Comparison of ENCODE assay signal across 8 cellular contexts in genomic region chr7:100132697-100133137, GRCh38. TPM values are rescaled to one million over a fixed set of nuclear protein-coding genes. Genes with fewer than 3 reads are reported as not detected.
A peak's percentile ranks its signal among the peaks of the same experiment; 100 is the strongest.
DNase-seq lines count a peak whose midpoint lies in the region; ATAC-seq and TF ChIP-seq lines count a peak whose summit lies in the region.

No MANE protein-coding gene starts in this region.

- no peaks in the 10 kb centered on the region for H3K9me3 Mint-ChIP-seq in activated T-cell treated with anti-CD3 and anti-CD28 coated beads, Interleukin-2, amount 50 U/mL, for 4 hours

- H3K4me3 ChIP-seq in AG04450 (ENCODE audit: low read depth, low read length) = no peak overlapping the region
- no peak overlapping the region for H3K4me3 ChIP-seq in OCI-LY7 (ENCODE audit: low read depth, low read length, poor library complexity, severe bottlenecking)
- H3K4me3 ChIP-seq in neutrophil (ENCODE audit: low read depth in 1 of 2, low read length in 1 of 2) = no peak overlapping the region

- peaks cover 15% of the 10 kb centered on the region for H3K4me1 Mint-ChIP-seq in activated T-cell treated with anti-CD3 and anti-CD28 coated beads, Interleukin-2, amount 50 U/mL, for 4 hours (ENCODE audit: low read depth)

- H3K27me3 ChIP-seq in AG04450 (ENCODE audit: control insufficient read depth, insufficient read depth, low read length) (no peaks in the 10 kb centered on the region), neutrophil (peaks cover 16% of the 10 kb centered on the region)

- peak overlapping the region; percentile 27; the same call in 1 of the 2 replicates for H3K4me2 ChIP-seq in OCI-LY7 (ENCODE audit: low read length)

- no peak overlapping the region for H3K4me3 Mint-ChIP-seq in activated T-cell treated with anti-CD3 and anti-CD28 coated beads, Interleukin-2, amount 50 U/mL, for 4 hours

- H3K4me1 ChIP-seq in OCI-LY7 (ENCODE audit: insufficient read depth, low read length, poor library complexity, severe bottlenecking) = peaks cover 36% of the 10 kb centered on the region
- peaks cover 17% of the 10 kb centered on the region in 2 experiments for H3K4me1 ChIP-seq in neutrophil (ENCODE audit: control insufficient read depth in 1 of 2, insufficient read depth in 1 of 2, low read depth in 1 of 2, low read length in 1 of 2)

- H3K79me2 ChIP-seq in OCI-LY7 (ENCODE audit: insufficient read depth, low read depth, low read length) = no peaks in the 10 kb centered on the region

- TF ChIP-seq CTCF in AG04450 (IDR thresholded peaks at IDR 0.05; ENCODE audit: low read depth, low read length) (peak; percentile 98), GM13977 (IDR thresholded peaks at IDR 0.05; ENCODE audit: extremely low read depth, insufficient read depth, missing control alignments) (peak; percentile 97), OCI-LY7 (conservative IDR thresholded peaks at IDR 0.05; ENCODE audit: low read length) (peak; percentile 96), neutrophil (IDR thresholded peaks at IDR 0.05) (peak; percentile 96)

- POLR2A ChIA-PET in AG04450 (lab: Yijun Ruan, JAX) (no interaction called here), OCI-LY7 (lab: Charles Lee) (interaction anchor here (0.5 to 1.1 kb wide), 5 partner anchors 31 to 270 kb away, joined by 3 to 9 read pairs (median 3); no protein-coding TSS in a partner anchor)

- in situ Hi-C loops in GM13977 (cut with MboI; ENCODE audit: low pct_unique_long_range_greater_than_20kb, low sequenced_read_pairs, unreplicated experiment) = loop anchor here (10.0 kb wide), 1 partner anchor 212 kb away; no protein-coding TSS in a partner anchor

- 0 out of 2 replicates have a peak overlapping the region, but pooled peaks have one; percentile 1 for H2AFZ ChIP-seq in OCI-LY7 (ENCODE audit: low read length)

- H3K36me3 ChIP-seq in OCI-LY7 (ENCODE audit: insufficient read depth, low read length) (no peaks in the 10 kb centered on the region), neutrophil (no peaks in the 10 kb centered on the region)

- no peaks in the 10 kb centered on the region for H3K9me2 ChIP-seq in OCI-LY7 (ENCODE audit: insufficient read depth, low read length)

- CTCF ChIA-PET in AG04450 (lab: Charles Lee) = interaction anchor here (0.6 to 5.4 kb wide), 31 partner anchors 9 to 317 kb away, joined by 3 to 65 read pairs (median 5); partner anchors contain the start of genes AP4M1, GAL3ST4, LAMTOR4 and PVRIG
- CTCF ChIA-PET in OCI-LY7 (lab: Charles Lee; ENCODE audit: unreplicated experiment) = interaction anchor here (0.5 to 1.2 kb wide), 6 partner anchors 32 to 269 kb away, joined by 3 to 6 read pairs (median 4); partner anchors contain the start of gene MCM7

- H3K9me3 ChIP-seq in AG04450 (ENCODE audit: control insufficient read depth, insufficient read depth, low read length) (no peaks in the 10 kb centered on the region), OCI-LY7 (ENCODE audit: low read length) (no peaks in the 10 kb centered on the region), neutrophil (no peaks in the 10 kb centered on the region)

- peak; percentile 76 to 86 for ATAC-seq in activated T-cell treated with anti-CD3 and anti-CD28 coated beads, Interleukin-2, amount 50 U/mL, for 4 hours

- no peak overlapping the region for H3K27ac ChIP-seq in AG04450 (ENCODE audit: low read depth, low read length)
- no peak overlapping the region for H3K27ac ChIP-seq in OCI-LY7 (ENCODE audit: low read depth, low read length, poor library complexity, severe bottlenecking)
- H3K27ac ChIP-seq in neutrophil = no peak overlapping the region

- H3K36me3 Mint-ChIP-seq in activated T-cell treated with anti-CD3 and anti-CD28 coated beads, Interleukin-2, amount 50 U/mL, for 4 hours (ENCODE audit: insufficient read depth) = no peaks in the 10 kb centered on the region

- DNase-seq in AG04450 (ENCODE audit: low read depth, low spot score) = no peak
- peak; percentile 80 for DNase-seq in GM13977 (ENCODE audit: low spot score)
- peak in 57 of 76 experiments; percentile 7 to 68 (median 41) for DNase-seq in HUDEP-2 (lab: John Stamatoyannopoulos, UW; ENCODE audit: unreplicated experiment in 76 of 76)
- DNase-seq in OCI-LY7 (ENCODE audit: low spot score) = peak; percentile 81
- DNase-seq in activated T-cell treated with anti-CD3 and anti-CD28 coated beads, Interleukin-2, amount 50 U/mL, for 4 hours = peak; percentile 61
- DNase-seq in fibroblast of peridontal ligament (ENCODE audit: extremely low read depth) = peak; percentile 61
- no peak for DNase-seq in foreskin melanocyte

- H4K20me1 ChIP-seq in OCI-LY7 (ENCODE audit: insufficient read depth, low read length) = no peaks in the 10 kb centered on the region

- H3K27me3 Mint-ChIP-seq in activated T-cell treated with anti-CD3 and anti-CD28 coated beads, Interleukin-2, amount 50 U/mL, for 4 hours (ENCODE audit: low read depth) = no peaks in the 10 kb centered on the region

- no TSS peak for BruUV-seq in OCI-LY7 (replicated peaks; lab: Mats Ljungman, UMichigan)

- intact Hi-C loops in OCI-LY7 (cut with micrococcal nuclease; ENCODE audit: unreplicated experiment) = loop anchor here (1.0 to 10.0 kb wide), 4 partner anchors 85 to 275 kb away; no protein-coding TSS in a partner anchor

RNA-seq across cellular contexts. Expression of gene MBLAC1, which starts 6.0 kb away (rescaled TPM):
- polyA plus RNA-seq in AG04450 (2011; rRNA removed) = 0.55 and 0.56 TPM in 2 replicates
- polyA minus RNA-seq in AG04450 (2011; rRNA and poly(A)+ RNA removed) = 0.41 and 0.61 TPM in 2 replicates
- total RNA-seq in OCI-LY7 (2014; rRNA removed; shearing (Covaris generic)) = 4.4 and 4.8 TPM in 2 replicates
- total RNA-seq in OCI-LY7 (2022) = 3.7 and 4.5 TPM in 2 replicates
- total RNA-seq in activated T-cell treated with anti-CD3 and anti-CD28 coated beads, Interleukin-2, amount 50 U/mL, for 4 hours = 1 to 10 TPM; 3.0 to 4.8 (median 3.2) TPM

RNA-seq across cellular contexts. Expression of gene CNPY4, which starts 13.3 kb away (rescaled TPM):
- 26.3 and 29.7 TPM in 2 replicates for polyA plus RNA-seq in AG04450 (2011; rRNA removed)
- polyA minus RNA-seq in AG04450 (2011; rRNA and poly(A)+ RNA removed) = 11.5 and 16.5 TPM in 2 replicates
- total RNA-seq in OCI-LY7 (2014; rRNA removed; shearing (Covaris generic)) = 20.9 and 24.5 TPM in 2 replicates
- total RNA-seq in OCI-LY7 (2022) = 25.8 and 26.7 TPM in 2 replicates
- 1 to 10 TPM; 6.6 to 8.6 (median 7.6) TPM for total RNA-seq in activated T-cell treated with anti-CD3 and anti-CD28 coated beads, Interleukin-2, amount 50 U/mL, for 4 hours

RNA-seq across cellular contexts. Expression of gene TAF6, which starts 13.6 kb away (rescaled TPM):
- 28.2 and 31.2 TPM in 2 replicates for polyA plus RNA-seq in AG04450 (2011; rRNA removed)
- 36.5 and 42.4 TPM in 2 replicates for polyA minus RNA-seq in AG04450 (2011; rRNA and poly(A)+ RNA removed)
- 28.0 and 35.4 TPM in 2 replicates for total RNA-seq in OCI-LY7 (2014; rRNA removed; shearing (Covaris generic))
- 71.0 and 76.5 TPM in 2 replicates for total RNA-seq in OCI-LY7 (2022)
- total RNA-seq in activated T-cell treated with anti-CD3 and anti-CD28 coated beads, Interleukin-2, amount 50 U/mL, for 4 hours = 10 to 100 TPM; 67.3 to 74.2 (median 72.9) TPM

RNA-seq across cellular contexts. Expression of gene LAMTOR4, which starts 16.0 kb away (rescaled TPM):
- 122 and 160 TPM in 2 replicates for polyA plus RNA-seq in AG04450 (2011; rRNA removed)
- polyA minus RNA-seq in AG04450 (2011; rRNA and poly(A)+ RNA removed) = 30.8 and 37.4 TPM in 2 replicates
- total RNA-seq in OCI-LY7 (2014; rRNA removed; shearing (Covaris generic)) = 243 and 263 TPM in 2 replicates
- 207 and 237 TPM in 2 replicates for total RNA-seq in OCI-LY7 (2022)
- 100 to 1,000 TPM; 109 to 119 (median 115) TPM for total RNA-seq in activated T-cell treated with anti-CD3 and anti-CD28 coated beads, Interleukin-2, amount 50 U/mL, for 4 hours

RNA-seq across cellular contexts. Expression of gene TRAPPC14, which starts 25.8 kb away (rescaled TPM):
- polyA plus RNA-seq in AG04450 (2011; rRNA removed) = 3.5 and 6.2 TPM in 2 replicates
- polyA minus RNA-seq in AG04450 (2011; rRNA and poly(A)+ RNA removed) = 5.3 and 11.4 TPM in 2 replicates
- total RNA-seq in OCI-LY7 (2014; rRNA removed; shearing (Covaris generic)) = 30.6 and 38.8 TPM in 2 replicates
- total RNA-seq in OCI-LY7 (2022) = 41.6 and 49.9 TPM in 2 replicates
- total RNA-seq in activated T-cell treated with anti-CD3 and anti-CD28 coated beads, Interleukin-2, amount 50 U/mL, for 4 hours = 10 to 100 TPM; 41.9 to 45.6 (median 43.6) TPM

Comparison
In these comparisons a context has a peak if more than half of its experiments do, and no peak if none do; other contexts are left out.
1. DNase-seq: peak in GM13977 (single experiment), HUDEP-2 (57 of 76), OCI-LY7 (single experiment), activated T-cell treated with anti-CD3 and anti-CD28 coated beads, Interleukin-2, amount 50 U/mL, for 4 hours (single experiment) and fibroblast of peridontal ligament (single experiment); none in AG04450 (single experiment) and foreskin melanocyte (single experiment).
2. Peak in every context shown above with its lines, with median percentiles within 50 percentile points of each other: CTCF ChIP-seq.